Comparison of ENCODE assay signal across 7 cellular contexts in the genomic region with DNA sequence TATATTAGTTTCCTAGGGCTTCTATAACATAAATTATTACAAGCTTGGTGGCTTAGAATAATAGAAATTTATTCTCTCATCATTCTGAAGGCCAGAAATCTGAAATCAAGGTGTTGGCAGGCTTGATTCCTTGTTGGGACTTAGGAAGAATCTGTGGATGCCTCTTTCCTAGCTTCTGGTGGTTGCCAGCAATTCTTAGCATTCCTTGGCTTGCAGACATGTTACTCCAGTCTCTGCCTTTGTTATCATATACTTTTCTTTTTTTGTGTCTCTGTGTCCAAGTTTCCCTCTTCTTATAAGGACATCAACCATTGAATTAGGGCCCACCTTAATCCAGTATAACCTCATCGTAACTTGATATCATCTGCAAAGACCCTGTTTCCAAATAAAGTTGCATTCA.
"Had no signal": no experiment of that assay in that cellular context is flagged by ENCODE, and none has a peak within 500 bp of the region (broad histone marks: within the 10 kb centered on the region; RNA-seq: fewer than 3 reads in every experiment).

No MANE protein-coding gene starts in this region.

- H3K36me3 Mint-ChIP-seq: activated naive CD4-positive, alpha-beta T cell treated with anti-CD3 and anti-CD28 coated beads, Interleukin-2, amount 10 ng/mL, durations not matched to agents 7 days and 5 days had no signal

- H3K4me3 Mint-ChIP-seq: activated naive CD4-positive, alpha-beta T cell treated with anti-CD3 and anti-CD28 coated beads, Interleukin-2, amount 10 ng/mL, durations not matched to agents 7 days and 5 days had no signal

- H3K9me3 Mint-ChIP-seq: activated naive CD4-positive, alpha-beta T cell treated with anti-CD3 and anti-CD28 coated beads, Interleukin-2, amount 10 ng/mL, durations not matched to agents 7 days and 5 days; activated T-helper 2 cell treated with anti-CD3 and anti-CD28 coated beads, Interferon-gamma antibody, Interleukin-2, Interleukin-4, amounts not matched to agents 10 μg/mL and 5 μg/mL and 100 μg/mL, durations not matched to agents 14 hours and 24 hours and 36 hours had no signal

- H3K27me3 ChIP-seq: adrenal gland, ovary had no signal

- H3K36me3 ChIP-seq: ovary had no signal

- H3K4me3 ChIP-seq: adrenal gland, ovary, skin epidermis had no signal

- H3K27ac ChIP-seq: adrenal gland, ovary, skin epidermis, VCaP had no signal

- H3K27ac Mint-ChIP-seq: activated naive CD4-positive, alpha-beta T cell treated with anti-CD3 and anti-CD28 coated beads, Interleukin-2, amount 10 ng/mL, durations not matched to agents 7 days and 5 days; activated T-helper 2 cell treated with anti-CD3 and anti-CD28 coated beads, Interferon-gamma antibody, Interleukin-2, Interleukin-4, amounts not matched to agents 10 μg/mL and 5 μg/mL and 100 μg/mL, durations not matched to agents 14 hours and 24 hours and 36 hours had no signal

- H3K4me1 Mint-ChIP-seq: activated naive CD4-positive, alpha-beta T cell treated with anti-CD3 and anti-CD28 coated beads, Interleukin-2, amount 10 ng/mL, durations not matched to agents 7 days and 5 days had no signal

- DNase-seq: activated naive CD4-positive, alpha-beta T cell treated with anti-CD3 and anti-CD28 coated beads, Interleukin-2, amount 10 ng/mL, durations not matched to agents 7 days and 5 days; ovary; T-helper 9 cell had no signal

- H3K9me3 ChIP-seq: adrenal gland, ovary had no signal
